Comparison of ENCODE assay signal across 1 cellular context in the genomic region with DNA sequence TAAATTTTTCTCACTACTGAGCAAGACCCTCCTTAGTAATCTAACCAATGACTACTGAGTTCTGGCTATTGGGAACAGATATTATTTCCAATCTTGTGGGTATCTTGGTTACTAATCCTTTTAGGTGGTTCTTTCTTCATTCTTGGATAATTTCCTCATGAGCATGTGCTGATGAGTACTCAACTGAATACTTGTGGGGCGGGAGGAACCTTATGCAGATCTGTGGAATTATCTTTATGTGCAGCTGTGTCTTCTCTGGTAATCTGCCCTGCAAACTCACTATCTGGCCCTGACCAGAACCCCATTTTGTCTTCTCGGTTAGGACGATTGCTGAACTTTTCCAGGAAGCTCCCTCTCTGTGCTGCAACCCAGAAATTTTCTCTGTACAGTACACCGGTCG.
TF ChIP-seq lines count a peak whose summit lies in the region.

No MANE protein-coding gene starts in this region.

TF ChIP-seq in K562, 482 proteins besides CTCF, POLR2A, EP300 and RAD21 (continued from another document and continues in another):
- no peak for TF ChIP-seq HDGF (IDR thresholded peaks at IDR 0.05)
- TF ChIP-seq RFX5 (IDR thresholded peaks at IDR 0.05; ENCODE audit: low read depth, low read length) = no peak
- peak; percentile 39; the same call in 1 of the 2 replicates for TF ChIP-seq MTA3 (IDR thresholded peaks at IDR 0.05; ENCODE audit: borderline replicate concordance)
- no peak for TF ChIP-seq EZH2 (IDR thresholded peaks at IDR 0.05; ENCODE audit: borderline replicate concordance, low read depth, low read length)
- TF ChIP-seq NBN (IDR thresholded peaks at IDR 0.05; ENCODE audit: low read depth) = peak; percentile 87; the same call in 1 of the 2 replicates
- no peak for TF ChIP-seq ELF1 (tag; IDR thresholded peaks at IDR 0.05)
- TF ChIP-seq, protein P1, sequence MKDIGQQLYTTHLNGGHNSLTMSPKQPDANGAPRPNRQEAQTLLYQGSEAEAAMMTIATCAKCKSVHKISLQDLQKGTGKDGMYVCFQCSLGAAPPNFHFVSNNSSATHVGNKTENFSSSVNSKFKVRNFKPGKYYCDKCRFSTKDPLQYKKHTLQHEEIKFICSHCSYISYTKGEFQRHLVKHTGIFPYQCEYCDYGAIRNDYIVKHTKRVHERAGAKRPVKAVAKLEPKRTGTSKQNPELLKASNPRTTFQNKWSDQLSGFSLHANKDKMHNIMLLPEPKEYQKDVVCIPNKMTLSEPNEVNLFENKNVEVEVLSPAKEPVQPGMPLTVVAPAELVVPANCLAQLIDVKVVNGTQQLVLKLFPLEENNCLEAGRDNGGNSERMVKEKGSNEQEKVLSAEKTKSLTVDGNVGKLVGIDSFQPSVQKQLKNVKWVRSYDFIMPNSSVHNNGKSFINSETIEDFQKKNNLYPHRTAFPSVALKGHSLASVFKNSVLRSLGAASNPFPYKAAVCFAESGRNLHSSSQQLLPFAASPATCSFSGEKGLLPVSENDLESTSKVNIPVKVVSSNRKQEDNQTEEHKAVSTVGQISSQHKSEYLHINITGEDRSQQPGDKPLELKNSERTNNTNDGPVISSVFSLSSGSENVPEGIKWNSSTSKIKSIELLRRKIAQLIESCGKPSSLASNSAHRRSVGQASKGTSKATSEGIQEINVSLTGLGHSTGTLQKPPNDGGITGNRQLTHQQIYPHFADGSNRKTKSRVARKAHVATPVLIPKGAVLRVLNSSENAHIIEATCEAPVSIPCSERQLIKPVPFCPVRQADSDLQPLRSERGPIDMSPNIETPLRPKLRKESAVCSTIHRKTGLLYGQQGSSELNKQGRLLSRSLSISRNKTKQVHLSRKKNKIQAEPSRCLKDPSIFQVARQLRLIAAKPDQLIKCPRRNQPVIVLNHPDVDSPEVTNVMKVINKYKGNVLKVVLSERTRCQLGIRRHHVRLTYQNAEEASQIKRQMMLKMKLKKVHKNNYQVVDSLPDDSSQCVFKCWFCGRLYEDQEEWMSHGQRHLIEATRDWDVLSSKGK (CRISPR knock-in tag; IDR thresholded peaks at IDR 0.05) = no peak
- TF ChIP-seq DLX4 (CRISPR knock-in tag; IDR thresholded peaks at IDR 0.05) = no peak
- peak; percentile 90 for TF ChIP-seq SMARCC2 (IDR thresholded peaks at IDR 0.05; ENCODE audit: low read depth)
- TF ChIP-seq EGR1 (conservative IDR thresholded peaks at IDR 0.05) = no peak
- TF ChIP-seq TCF7 (IDR thresholded peaks at IDR 0.05; ENCODE audit: borderline replicate concordance) = no peak
- TF ChIP-seq SAFB (IDR thresholded peaks at IDR 0.05; ENCODE audit: borderline replicate concordance, low read depth, low read length) = no peak
- TF ChIP-seq RUNX1 (IDR thresholded peaks at IDR 0.05; ENCODE audit: low read depth) = no peak
- TF ChIP-seq DNMT1 (IDR thresholded peaks at IDR 0.05) = no peak
- no peak; the same call in 1 of the 2 replicates for TF ChIP-seq RFX1 (IDR thresholded peaks at IDR 0.05)
- TF ChIP-seq MCM7 (IDR thresholded peaks at IDR 0.05) = no peak
- TF ChIP-seq ZBTB1 (CRISPR knock-in tag; IDR thresholded peaks at IDR 0.05; ENCODE audit: borderline replicate concordance, low read depth) = no peak
- TF ChIP-seq NR2F6 (CRISPR knock-in tag; IDR thresholded peaks at IDR 0.05) = no peak
- TF ChIP-seq SUPT5H (IDR thresholded peaks at IDR 0.05) = no peak
- no peak for TF ChIP-seq ZNF717 (CRISPR knock-in tag; IDR thresholded peaks at IDR 0.05)
- TF ChIP-seq ETV1 (tag; conservative IDR thresholded peaks at IDR 0.05; ENCODE audit: low read depth) = 0 out of 2 replicates have a peak, but pooled peaks have one; percentile 46
- TF ChIP-seq, protein P2, sequence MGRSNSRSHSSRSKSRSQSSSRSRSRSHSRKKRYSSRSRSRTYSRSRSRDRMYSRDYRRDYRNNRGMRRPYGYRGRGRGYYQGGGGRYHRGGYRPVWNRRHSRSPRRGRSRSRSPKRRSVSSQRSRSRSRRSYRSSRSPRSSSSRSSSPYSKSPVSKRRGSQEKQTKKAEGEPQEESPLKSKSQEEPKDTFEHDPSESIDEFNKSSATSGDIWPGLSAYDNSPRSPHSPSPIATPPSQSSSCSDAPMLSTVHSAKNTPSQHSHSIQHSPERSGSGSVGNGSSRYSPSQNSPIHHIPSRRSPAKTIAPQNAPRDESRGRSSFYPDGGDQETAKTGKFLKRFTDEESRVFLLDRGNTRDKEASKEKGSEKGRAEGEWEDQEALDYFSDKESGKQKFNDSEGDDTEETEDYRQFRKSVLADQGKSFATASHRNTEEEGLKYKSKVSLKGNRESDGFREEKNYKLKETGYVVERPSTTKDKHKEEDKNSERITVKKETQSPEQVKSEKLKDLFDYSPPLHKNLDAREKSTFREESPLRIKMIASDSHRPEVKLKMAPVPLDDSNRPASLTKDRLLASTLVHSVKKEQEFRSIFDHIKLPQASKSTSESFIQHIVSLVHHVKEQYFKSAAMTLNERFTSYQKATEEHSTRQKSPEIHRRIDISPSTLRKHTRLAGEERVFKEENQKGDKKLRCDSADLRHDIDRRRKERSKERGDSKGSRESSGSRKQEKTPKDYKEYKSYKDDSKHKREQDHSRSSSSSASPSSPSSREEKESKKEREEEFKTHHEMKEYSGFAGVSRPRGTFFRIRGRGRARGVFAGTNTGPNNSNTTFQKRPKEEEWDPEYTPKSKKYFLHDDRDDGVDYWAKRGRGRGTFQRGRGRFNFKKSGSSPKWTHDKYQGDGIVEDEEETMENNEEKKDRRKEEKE (IDR thresholded peaks at IDR 0.05; ENCODE audit: borderline replicate concordance in 1 of 2, control insufficient read depth in 1 of 2, low read depth in 2 of 2, low read length in 1 of 2) = no peak
- no peak for TF ChIP-seq ZNF511 (CRISPR knock-in tag; IDR thresholded peaks at IDR 0.05)
- no peak for TF ChIP-seq ZNF184 (CRISPR knock-in tag; IDR thresholded peaks at IDR 0.05)
- no peak for TF ChIP-seq TEAD2 (tag; IDR thresholded peaks at IDR 0.05)
- TF ChIP-seq SIX5 (IDR thresholded peaks at IDR 0.05; ENCODE audit: borderline replicate concordance in 1 of 2, insufficient read depth in 1 of 2, low read depth in 1 of 2, low read length in 2 of 2) = no peak
- no peak for TF ChIP-seq POLR2H (tag; IDR thresholded peaks at IDR 0.05; ENCODE audit: low read depth)
- TF ChIP-seq ZNF609 (CRISPR knock-in tag; IDR thresholded peaks at IDR 0.05; ENCODE audit: borderline replicate concordance) = no peak
- TF ChIP-seq, protein P3, sequence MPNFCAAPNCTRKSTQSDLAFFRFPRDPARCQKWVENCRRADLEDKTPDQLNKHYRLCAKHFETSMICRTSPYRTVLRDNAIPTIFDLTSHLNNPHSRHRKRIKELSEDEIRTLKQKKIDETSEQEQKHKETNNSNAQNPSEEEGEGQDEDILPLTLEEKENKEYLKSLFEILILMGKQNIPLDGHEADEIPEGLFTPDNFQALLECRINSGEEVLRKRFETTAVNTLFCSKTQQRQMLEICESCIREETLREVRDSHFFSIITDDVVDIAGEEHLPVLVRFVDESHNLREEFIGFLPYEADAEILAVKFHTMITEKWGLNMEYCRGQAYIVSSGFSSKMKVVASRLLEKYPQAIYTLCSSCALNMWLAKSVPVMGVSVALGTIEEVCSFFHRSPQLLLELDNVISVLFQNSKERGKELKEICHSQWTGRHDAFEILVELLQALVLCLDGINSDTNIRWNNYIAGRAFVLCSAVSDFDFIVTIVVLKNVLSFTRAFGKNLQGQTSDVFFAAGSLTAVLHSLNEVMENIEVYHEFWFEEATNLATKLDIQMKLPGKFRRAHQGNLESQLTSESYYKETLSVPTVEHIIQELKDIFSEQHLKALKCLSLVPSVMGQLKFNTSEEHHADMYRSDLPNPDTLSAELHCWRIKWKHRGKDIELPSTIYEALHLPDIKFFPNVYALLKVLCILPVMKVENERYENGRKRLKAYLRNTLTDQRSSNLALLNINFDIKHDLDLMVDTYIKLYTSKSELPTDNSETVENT (CRISPR knock-in tag; IDR thresholded peaks at IDR 0.05) = no peak
- no peak for TF ChIP-seq NFRKB (IDR thresholded peaks at IDR 0.05; ENCODE audit: low read depth)
- no peak for TF ChIP-seq KAT7 (CRISPR knock-in tag; IDR thresholded peaks at IDR 0.05; ENCODE audit: borderline replicate concordance)
- TF ChIP-seq, protein P4, sequence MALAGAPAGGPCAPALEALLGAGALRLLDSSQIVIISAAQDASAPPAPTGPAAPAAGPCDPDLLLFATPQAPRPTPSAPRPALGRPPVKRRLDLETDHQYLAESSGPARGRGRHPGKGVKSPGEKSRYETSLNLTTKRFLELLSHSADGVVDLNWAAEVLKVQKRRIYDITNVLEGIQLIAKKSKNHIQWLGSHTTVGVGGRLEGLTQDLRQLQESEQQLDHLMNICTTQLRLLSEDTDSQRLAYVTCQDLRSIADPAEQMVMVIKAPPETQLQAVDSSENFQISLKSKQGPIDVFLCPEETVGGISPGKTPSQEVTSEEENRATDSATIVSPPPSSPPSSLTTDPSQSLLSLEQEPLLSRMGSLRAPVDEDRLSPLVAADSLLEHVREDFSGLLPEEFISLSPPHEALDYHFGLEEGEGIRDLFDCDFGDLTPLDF (CRISPR knock-in tag; IDR thresholded peaks at IDR 0.05) = no peak
- TF ChIP-seq SNIP1 (IDR thresholded peaks at IDR 0.05; ENCODE audit: low read depth) = no peak
- no peak for TF ChIP-seq BRCA1 (IDR thresholded peaks at IDR 0.05)
- no peak for TF ChIP-seq BRCA1 (CRISPR knock-in tag; IDR thresholded peaks at IDR 0.05)
- no peak for TF ChIP-seq ZNF146 (CRISPR knock-in tag; IDR thresholded peaks at IDR 0.05; ENCODE audit: unreplicated experiment)
- no peak for TF ChIP-seq ETS2 (tag; IDR thresholded peaks at IDR 0.05; ENCODE audit: borderline replicate concordance, poor library complexity, severe bottlenecking)
- TF ChIP-seq, protein P5, sequence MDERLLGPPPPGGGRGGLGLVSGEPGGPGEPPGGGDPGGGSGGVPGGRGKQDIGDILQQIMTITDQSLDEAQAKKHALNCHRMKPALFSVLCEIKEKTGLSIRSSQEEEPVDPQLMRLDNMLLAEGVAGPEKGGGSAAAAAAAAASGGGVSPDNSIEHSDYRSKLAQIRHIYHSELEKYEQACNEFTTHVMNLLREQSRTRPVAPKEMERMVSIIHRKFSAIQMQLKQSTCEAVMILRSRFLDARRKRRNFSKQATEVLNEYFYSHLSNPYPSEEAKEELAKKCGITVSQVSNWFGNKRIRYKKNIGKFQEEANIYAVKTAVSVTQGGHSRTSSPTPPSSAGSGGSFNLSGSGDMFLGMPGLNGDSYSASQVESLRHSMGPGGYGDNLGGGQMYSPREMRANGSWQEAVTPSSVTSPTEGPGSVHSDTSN (CRISPR knock-in tag; IDR thresholded peaks at IDR 0.05; ENCODE audit: low read depth) = no peak
- TF ChIP-seq, protein P5 (tag; conservative IDR thresholded peaks at IDR 0.05; ENCODE audit: low read depth) = no peak
- TF ChIP-seq RFX7 (CRISPR knock-in tag; IDR thresholded peaks at IDR 0.05) = no peak
- peak; percentile 97 for TF ChIP-seq NCOR1 (IDR thresholded peaks at IDR 0.05)
- no peak for TF ChIP-seq ZNF79 (CRISPR knock-in tag; IDR thresholded peaks at IDR 0.05; ENCODE audit: low read depth)
- no peak for TF ChIP-seq FOXP1 (CRISPR knock-in tag; IDR thresholded peaks at IDR 0.05)
- TF ChIP-seq, protein P6, sequence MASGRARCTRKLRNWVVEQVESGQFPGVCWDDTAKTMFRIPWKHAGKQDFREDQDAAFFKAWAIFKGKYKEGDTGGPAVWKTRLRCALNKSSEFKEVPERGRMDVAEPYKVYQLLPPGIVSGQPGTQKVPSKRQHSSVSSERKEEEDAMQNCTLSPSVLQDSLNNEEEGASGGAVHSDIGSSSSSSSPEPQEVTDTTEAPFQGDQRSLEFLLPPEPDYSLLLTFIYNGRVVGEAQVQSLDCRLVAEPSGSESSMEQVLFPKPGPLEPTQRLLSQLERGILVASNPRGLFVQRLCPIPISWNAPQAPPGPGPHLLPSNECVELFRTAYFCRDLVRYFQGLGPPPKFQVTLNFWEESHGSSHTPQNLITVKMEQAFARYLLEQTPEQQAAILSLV (tag; IDR thresholded peaks at IDR 0.05) = no peak
- TF ChIP-seq IFI16 (CRISPR knock-in tag; IDR thresholded peaks at IDR 0.05) = no peak
